ENCODE assay signal across 19 cellular contexts in genomic region chr1:81797701-81798100, GRCh38. TPM values are rescaled to one million over a fixed set of nuclear protein-coding genes. Genes with fewer than 3 reads are reported as not detected.
DNase-seq lines count a peak whose midpoint lies in the region; FAIRE-seq and TF ChIP-seq lines count a peak whose summit lies in the region.
"Had no signal": no experiment of that assay in that cellular context is flagged by ENCODE, and none has a peak within 500 bp of the region (broad histone marks: within the 10 kb centered on the region; RNA-seq: fewer than 3 reads in every experiment).

No MANE protein-coding gene starts in this region.

- H2AFZ ChIP-seq in neural progenitor cell (replicated peaks) (no peak overlapping the region), smooth muscle cell (ENCODE audit: low read depth) (no peak overlapping the region)

- H3F3A ChIP-seq in neural progenitor cell (ENCODE audit: low read depth) (peaks cover 33% of the 10 kb centered on the region), smooth muscle cell (ENCODE audit: low read depth) (peaks cover 8% of the 10 kb centered on the region)

- H3K4me2 ChIP-seq in neural progenitor cell (peak overlapping the region; percentile 86), smooth muscle cell (no peak overlapping the region)
- H3K4me2 ChIP-seq: A549 had no signal

- peaks cover 29% of the 10 kb centered on the region for H3K4me1 ChIP-seq in neural progenitor cell
- peaks cover 20% of the 10 kb centered on the region for H3K4me1 ChIP-seq in smooth muscle cell (ENCODE audit: low read depth)
- H3K4me1 ChIP-seq: Caco-2 had no signal

- H3K9me3 ChIP-seq in neural progenitor cell (ENCODE audit: low read depth) (no peaks in the 10 kb centered on the region), smooth muscle cell (replicated peaks; ENCODE audit: low read depth) (no peaks in the 10 kb centered on the region)
- H3K9me3 ChIP-seq: A549, Caco-2 had no signal

- peaks cover 11% of the 10 kb centered on the region for H3K27me3 Mint-ChIP-seq in neural progenitor cell (ENCODE audit: insufficient read depth, low read depth)

- peak; percentile 8 for FAIRE-seq in RCC 7860 (lab: Jason Lieb, UNC)
- FAIRE-seq: A549, D721Med, GM12891, GM19239 had no signal

- H3K27me3 ChIP-seq in neural progenitor cell (no peaks in the 10 kb centered on the region), smooth muscle cell (ENCODE audit: low read depth) (no peaks in the 10 kb centered on the region)

- H3K9me3 Mint-ChIP-seq in neural progenitor cell: no peaks in the 10 kb centered on the region
- H3K9me3 Mint-ChIP-seq: CD4-positive, alpha-beta T cell had no signal

- H3K4me1 Mint-ChIP-seq in neural progenitor cell: peaks cover 18% of the 10 kb centered on the region

- H3K4me3 Mint-ChIP-seq in neural progenitor cell: no peak overlapping the region
- H3K4me3 Mint-ChIP-seq: CD4-positive, alpha-beta T cell had no signal

- WGBS in smooth muscle cell (ENCODE audit: low lambda C conversion rate): 94% methylated on average over 2 of the region's 2 CpGs

- no peak overlapping the region for H3K27ac ChIP-seq in neural progenitor cell
- H3K27ac ChIP-seq in smooth muscle cell (ENCODE audit: low read depth): no peak overlapping the region
- H3K27ac ChIP-seq: 22Rv1, A549, C4-2B had no signal

- H3K36me3 ChIP-seq in neural progenitor cell (no peaks in the 10 kb centered on the region), smooth muscle cell (ENCODE audit: low read depth) (no peaks in the 10 kb centered on the region)

- H4K20me1 ChIP-seq in neural progenitor cell (ENCODE audit: low read depth): peaks cover 11% of the 10 kb centered on the region
- peaks cover 6% of the 10 kb centered on the region for H4K20me1 ChIP-seq in smooth muscle cell (ENCODE audit: low read depth)

- TF ChIP-seq CTCF in neural progenitor cell (IDR thresholded peaks at IDR 0.05): no peak
- no peak for TF ChIP-seq CTCF in smooth muscle cell (IDR thresholded peaks at IDR 0.05; ENCODE audit: borderline replicate concordance, insufficient read depth, poor library complexity, severe bottlenecking)

- H3K9ac ChIP-seq in neural progenitor cell: no peak overlapping the region
- no peak overlapping the region for H3K9ac ChIP-seq in smooth muscle cell (ENCODE audit: low read depth)

- DNase-seq in NOMO-1 treated with DMSO at 0.1 percent for 48 hours (lab: John Stamatoyannopoulos, UW; ENCODE audit: unreplicated experiment) (peak; percentile 83), NOMO-1 treated with dmso at 0.1 percent for 144 hours (lab: John Stamatoyannopoulos, UW; ENCODE audit: unreplicated experiment) (no peak), RCC 7860 (ENCODE audit: low spot score) (no peak), neural progenitor cell (ENCODE audit: low spot score) (no peak), NCI-H1417 treated with DMSO at 0.1 percent for 48 hours (lab: John Stamatoyannopoulos, UW) (no peak), smooth muscle cell (lab: John Stamatoyannopoulos, UW; ENCODE audit: unreplicated experiment) (no peak), NCI-H2196 (lab: John Stamatoyannopoulos, UW; ENCODE audit: unreplicated experiment) (no peak)
- DNase-seq: AML-193; Caco-2; CD4-positive, alpha-beta T cell; GOT3; H9 had no signal

- H3K4me3 ChIP-seq in neural progenitor cell: no peak overlapping the region
- no peak overlapping the region for H3K4me3 ChIP-seq in smooth muscle cell
- H3K4me3 ChIP-seq: A549 had no signal

- H3K79me2 ChIP-seq in neural progenitor cell (ENCODE audit: low read depth) (peaks cover 43% of the 10 kb centered on the region), smooth muscle cell (ENCODE audit: low read depth) (peaks cover 15% of the 10 kb centered on the region)

- peak overlapping the region; percentile 79 for H3K27ac Mint-ChIP-seq in neural progenitor cell
- H3K27ac Mint-ChIP-seq: CD4-positive, alpha-beta T cell had no signal

- H3K36me3 Mint-ChIP-seq in neural progenitor cell: no peaks in the 10 kb centered on the region

RNA-seq across cellular contexts. Expression of gene ADGRL2, which starts 3.0 kb away (rescaled TPM):
- total RNA-seq in neural progenitor cell (ENCODE audit: low replicate concordance) (201 and 270 TPM in 2 replicates), smooth muscle cell (105 and 119 TPM in 2 replicates)
- polyA plus RNA-seq in smooth muscle cell: 25.1 and 34.1 TPM in 2 replicates
- total RNA-seq: CD4-positive, alpha-beta T cell; HT-29 had no signal
